Comparison of ENCODE assay signal across 9 cellular contexts in the genomic region with DNA sequence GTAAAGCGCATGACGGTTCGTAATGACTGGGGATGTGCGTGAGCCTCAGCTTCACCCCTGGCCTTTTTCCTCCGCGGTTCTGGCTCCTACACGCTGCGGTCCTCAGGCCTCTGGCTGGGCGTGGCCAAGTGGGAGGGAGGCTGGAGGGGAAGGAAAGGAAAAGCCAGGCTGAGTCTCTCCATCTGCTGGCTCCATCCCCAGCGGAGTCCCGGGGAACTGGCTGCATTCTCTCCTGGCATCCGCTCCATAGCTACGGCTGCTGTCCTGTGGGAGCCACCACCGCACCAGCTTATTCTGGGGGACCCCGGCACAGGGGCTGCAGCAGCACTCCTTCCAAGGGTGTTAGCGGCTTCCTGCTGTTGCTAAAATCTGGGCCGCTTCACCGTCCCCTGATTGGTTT.
A peak's percentile ranks its signal among the peaks of the same experiment; 100 is the strongest.
DNase-seq lines count a peak whose midpoint lies in the region; ATAC-seq, FAIRE-seq and TF ChIP-seq lines count a peak whose summit lies in the region.
"Had no signal": no experiment of that assay in that cellular context is flagged by ENCODE, and none has a peak within 500 bp of the region (broad histone marks: within the 10 kb centered on the region; RNA-seq: fewer than 3 reads in every experiment).

No MANE protein-coding gene starts in this region.

- H3K9me1 ChIP-seq in endothelial cell of umbilical vein (replicated peaks; ENCODE audit: control insufficient read depth, extremely low read depth, insufficient read depth, low read length) = no peaks in the 10 kb centered on the region

- H2AFZ ChIP-seq in endothelial cell of umbilical vein (ENCODE audit: low read depth, low read length) = peak overlapping the region; percentile 2
- H2AFZ ChIP-seq in Karpas-422 (ENCODE audit: low read length) = no peak overlapping the region

- no peaks in the 10 kb centered on the region for H3K27me3 ChIP-seq in endothelial cell of umbilical vein (ENCODE audit: control insufficient read depth in 2 of 2, insufficient read depth in 2 of 2, low read length in 2 of 2)
- peaks cover 12% of the 10 kb centered on the region for H3K27me3 ChIP-seq in lower lobe of right lung (ENCODE audit: low read depth)
- H3K27me3 ChIP-seq in upper lobe of left lung = no peaks in the 10 kb centered on the region
- H3K27me3 ChIP-seq in Karpas-422 (ENCODE audit: low read length) = no peaks in the 10 kb centered on the region

- 24 to 42% methylated on average over 14 to 18 of the region's 18 CpGs for WGBS in upper lobe of left lung, 2 donors

- no peaks in the 10 kb centered on the region for H3K79me2 ChIP-seq in endothelial cell of umbilical vein (ENCODE audit: control insufficient read depth, insufficient read depth, low read length)
- no peaks in the 10 kb centered on the region for H3K79me2 ChIP-seq in Karpas-422 (ENCODE audit: low read length)

- dilution Hi-C loops in endothelial cell of umbilical vein (cut with MboI; ENCODE audit: extremely low pct_ligation_motif_present, low sequenced_read_pairs) = no loop called here

- no peak overlapping the region for H3K27ac ChIP-seq in endothelial cell of umbilical vein (ENCODE audit: insufficient read depth, low read depth, low read length)
- no peak overlapping the region for H3K27ac ChIP-seq in lower lobe of right lung
- H3K27ac ChIP-seq in upper lobe of left lung = no peak overlapping the region
- no peak overlapping the region for H3K27ac ChIP-seq in Karpas-422 (ENCODE audit: low read length)

- peak; percentile 54 to 73 for ATAC-seq in lower lobe of right lung
- peak; percentile 66 to 89 for ATAC-seq in upper lobe of left lung (ENCODE audit: low FRiP score in 2 of 2)
- no peak for ATAC-seq in HG02884 (IDR thresholded peaks at IDR 0.05; ENCODE audit: unreplicated experiment)

- TF ChIP-seq CTCF in endothelial cell of umbilical vein (IDR thresholded peaks at IDR 0.05; ENCODE audit: extremely low read depth in 1 of 2, insufficient read depth in 1 of 2, low read depth in 1 of 2, low read length in 2 of 2) (no peak), lower lobe of right lung (IDR thresholded peaks at IDR 0.05) (peak; percentile 8), upper lobe of left lung (IDR thresholded peaks at IDR 0.05) (no peak)

- FAIRE-seq in endothelial cell of umbilical vein (lab: Jason Lieb, UNC) = no peak

- CTCF ChIA-PET in endothelial cell of umbilical vein (lab: Charles Lee) = interaction anchor here (1.2 kb wide), 1 partner anchor 9 kb away, joined by 4 read pairs; no protein-coding TSS in a partner anchor

- no peak for TF ChIP-seq EP300 in upper lobe of left lung (IDR thresholded peaks at IDR 0.05)

- DNase-seq in NCI-H524 (lab: John Stamatoyannopoulos, UW) (peak; percentile 34 to 56), NCI-H524 treated with DMSO at 0.1 percent for 48 hours (lab: John Stamatoyannopoulos, UW) (no peak), endothelial cell of umbilical vein (ENCODE audit: low read depth, low spot score) (peak; percentile 12), lower lobe of right lung (no peak), upper lobe of left lung (peak in 1 of 2 donors; percentile 59), Karpas-422 (no peak), NCI-H2171 (lab: John Stamatoyannopoulos, UW) (no peak)
- DNase-seq: 8988T had no signal

- H4K20me1 ChIP-seq in endothelial cell of umbilical vein (replicated peaks; ENCODE audit: control insufficient read depth, extremely low read depth, insufficient read depth, low read length) (no peaks in the 10 kb centered on the region), Karpas-422 (ENCODE audit: insufficient read depth, low read depth, low read length) (no peaks in the 10 kb centered on the region)

- H3K4me3 ChIP-seq in endothelial cell of umbilical vein (replicated peaks in 1 of 3; ENCODE audit: insufficient read depth in 1 of 3, low read depth in 1 of 3, low read length in 3 of 3) (no peak overlapping the region), lower lobe of right lung (peak overlapping the region; percentile 26), upper lobe of left lung (no peak overlapping the region), Karpas-422 (ENCODE audit: low read length) (no peak overlapping the region)

- intact Hi-C loops in endothelial cell of umbilical vein (cut with micrococcal nuclease) = no loop called here
- intact Hi-C loops in lower lobe of right lung (cut with DNase I) = no loop called here

- H3K4me2 ChIP-seq in endothelial cell of umbilical vein (ENCODE audit: insufficient read depth, low read length) (no peak overlapping the region), Karpas-422 (ENCODE audit: low read depth, low read length, poor library complexity, severe bottlenecking) (no peak overlapping the region)

- no peaks in the 10 kb centered on the region for H3K4me1 ChIP-seq in endothelial cell of umbilical vein (ENCODE audit: control insufficient read depth, extremely low read depth, insufficient read depth, low read length)
- peaks cover 11% of the 10 kb centered on the region for H3K4me1 ChIP-seq in lower lobe of right lung
- H3K4me1 ChIP-seq in upper lobe of left lung = peaks cover 0 to 7% (median 3%) of the 10 kb centered on the region in 4 donors
- no peaks in the 10 kb centered on the region for H3K4me1 ChIP-seq in Karpas-422 (ENCODE audit: low read length)

- H3K9me2 ChIP-seq in Karpas-422 (replicated peaks; ENCODE audit: insufficient read depth, low read length) = no peaks in the 10 kb centered on the region

- H3K9me3 ChIP-seq in endothelial cell of umbilical vein (replicated peaks; ENCODE audit: control insufficient read depth, insufficient read depth, low read length) (no peaks in the 10 kb centered on the region), lower lobe of right lung (no peaks in the 10 kb centered on the region), upper lobe of left lung (no peaks in the 10 kb centered on the region), Karpas-422 (ENCODE audit: low read length) (no peaks in the 10 kb centered on the region)

- no peaks in the 10 kb centered on the region for H3K36me3 ChIP-seq in endothelial cell of umbilical vein (ENCODE audit: control insufficient read depth in 2 of 2, extremely low read depth in 1 of 2, insufficient read depth in 2 of 2, low read length in 2 of 2)
- no peaks in the 10 kb centered on the region for H3K36me3 ChIP-seq in lower lobe of right lung
- H3K36me3 ChIP-seq in upper lobe of left lung = no peaks in the 10 kb centered on the region
- H3K36me3 ChIP-seq in Karpas-422 (ENCODE audit: insufficient read depth, low read length) = no peaks in the 10 kb centered on the region

- POLR2A ChIA-PET in endothelial cell of umbilical vein (lab: Charles Lee) = no interaction called here

- BruUV-seq in endothelial cell of umbilical vein (replicated peaks; lab: Mats Ljungman, UMichigan) = no TSS peak

- no peak overlapping the region for H3K9ac ChIP-seq in endothelial cell of umbilical vein (replicated peaks; ENCODE audit: extremely low read depth, insufficient read depth, low read length)
- H3K9ac ChIP-seq in Karpas-422 (ENCODE audit: low read length) = no peak overlapping the region

- no peak for TF ChIP-seq POLR2A in endothelial cell of umbilical vein (IDR thresholded peaks at IDR 0.05; ENCODE audit: low read depth, low read length)
- TF ChIP-seq POLR2A in upper lobe of left lung (IDR thresholded peaks at IDR 0.05) = no peak

TF ChIP-seq in endothelial cell of umbilical vein, 7 proteins besides CTCF, POLR2A, EP300 and RAD21:
- no peak for TF ChIP-seq GATA2 (IDR thresholded peaks at IDR 0.05; ENCODE audit: insufficient read depth, insufficient read length, low read depth, low read length)
- TF ChIP-seq MYC (IDR thresholded peaks at IDR 0.05; ENCODE audit: low read depth, low read length) = no peak
- no peak for TF ChIP-seq JUN (IDR thresholded peaks at IDR 0.05; ENCODE audit: borderline replicate concordance, insufficient read depth, insufficient read length, low read depth)
- TF ChIP-seq FOS (IDR thresholded peaks at IDR 0.05; ENCODE audit: borderline replicate concordance, insufficient read depth, low read length) = no peak
- TF ChIP-seq POLR2AphosphoS5 (IDR thresholded peaks at IDR 0.05; ENCODE audit: insufficient read depth, low read depth, low read length) = no peak
- TF ChIP-seq, protein P1, sequence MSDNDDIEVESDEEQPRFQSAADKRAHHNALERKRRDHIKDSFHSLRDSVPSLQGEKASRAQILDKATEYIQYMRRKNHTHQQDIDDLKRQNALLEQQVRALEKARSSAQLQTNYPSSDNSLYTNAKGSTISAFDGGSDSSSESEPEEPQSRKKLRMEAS (IDR thresholded peaks at IDR 0.05; ENCODE audit: insufficient read depth, insufficient read length) = no peak
- TF ChIP-seq EZH2 (IDR thresholded peaks at IDR 0.05; ENCODE audit: borderline replicate concordance, low read depth, low read length, severe bottlenecking) = no peak

Comparison
In these comparisons a context has a peak if more than half of its experiments do, and no peak if none do; other contexts are left out.
1. DNase-seq: peak in NCI-H524 (2 of 2) and endothelial cell of umbilical vein (single experiment); none in NCI-H524 treated with DMSO at 0.1 percent for 48 hours (single experiment), lower lobe of right lung (single experiment), Karpas-422 (single experiment) and NCI-H2171 (single experiment).